Comparison of ENCODE assay signal across 18 cellular contexts in the genomic region with DNA sequence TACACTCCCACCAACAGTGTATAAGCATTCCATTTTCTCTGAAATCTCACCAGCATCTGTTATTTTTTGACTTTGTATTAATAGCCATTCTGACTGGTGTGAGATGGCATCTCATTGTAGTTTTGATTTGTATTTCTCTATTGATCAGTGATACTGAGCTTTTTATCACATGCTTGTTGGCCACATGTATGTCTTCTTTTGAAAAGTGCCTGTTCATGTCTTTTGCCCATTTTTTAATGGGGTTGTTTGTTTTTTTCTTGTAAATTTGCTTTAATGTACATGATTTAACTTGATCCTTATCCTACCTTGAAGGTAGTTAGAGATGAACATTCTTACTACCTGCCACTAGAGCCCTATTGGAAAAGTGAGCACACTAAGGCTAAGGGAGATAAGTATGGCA.
"Had no signal": no experiment of that assay in that cellular context is flagged by ENCODE, and none has a peak within 500 bp of the region (broad histone marks: within the 10 kb centered on the region; RNA-seq: fewer than 3 reads in every experiment).

No MANE protein-coding gene starts in this region.

- H3K4me1 ChIP-seq: pancreas, parathyroid adenoma, prostate gland, psoas muscle, right atrium auricular region, right lobe of liver, sigmoid colon, spleen had no signal

- H3K9me3 ChIP-seq: neutrophil, ovary, pancreas, prostate gland, right lobe of liver had no signal

- H3K27ac ChIP-seq: neural progenitor cell, neutrophil, ovary, pancreas, parathyroid adenoma, prostate gland, psoas muscle, right atrium auricular region, right lobe of liver, sigmoid colon, skin epidermis, spleen had no signal

- H3K4me3 ChIP-seq: neural progenitor cell, ovary, pancreas, prostate gland, psoas muscle, right atrium auricular region, right lobe of liver, sigmoid colon, skin epidermis, smooth muscle cell, spleen had no signal

- H3K36me3 ChIP-seq: neural progenitor cell, neutrophil, ovary, pancreas, prostate gland, right atrium auricular region, right lobe of liver, sigmoid colon, spleen had no signal

- ATAC-seq: naive thymus-derived CD8-positive, alpha-beta T cell; natural killer cell; natural killer cell treated with Interleukin-12 subunit alpha and Interleukin-12 subunit beta and Interleukin-15 and Interleukin-18, amount 100 ng/mL, for 72 hours; pancreas; psoas muscle; right cardiac atrium; right lobe of liver; sciatic nerve had no signal
